ENCODE assay signal across 23 cellular contexts in the genomic region with DNA sequence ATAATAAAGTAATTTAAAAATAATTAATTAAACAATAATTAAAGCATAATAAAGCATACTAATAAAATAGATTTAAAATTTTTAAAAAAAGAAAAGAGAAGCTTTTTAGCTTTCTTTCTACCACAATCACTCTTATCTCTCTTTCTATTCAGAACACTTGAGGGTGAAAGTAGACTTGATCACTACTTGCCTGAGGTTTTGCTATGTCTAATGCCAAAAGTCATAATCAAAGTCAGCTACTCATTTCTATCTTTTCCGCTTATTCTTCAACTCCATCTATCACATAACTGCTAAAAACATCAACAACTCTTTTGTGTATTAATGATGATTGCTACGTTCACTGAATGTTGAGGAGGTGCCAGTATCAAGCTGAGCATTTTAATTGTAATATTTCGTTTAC.
"Had no signal": no experiment of that assay in that cellular context is flagged by ENCODE, and none has a peak within 500 bp of the region (broad histone marks: within the 10 kb centered on the region; RNA-seq: fewer than 3 reads in every experiment).

No MANE protein-coding gene starts in this region.

- H3K27ac Mint-ChIP-seq: nephron progenitor cell had no signal

- H3K4me3 ChIP-seq: adrenal gland, breast epithelium, left lung, tibial nerve, vagina had no signal

- ATAC-seq: left lung; stimulated activated naive CD8-positive, alpha-beta T cell treated with anti-CD3 and anti-CD28 coated beads, Interleukin-15, Interleukin-2, amounts not matched to agents 100 U/mL and 50 U/mL, for 24 hours had no signal

- H3K9me3 ChIP-seq: adrenal gland, breast epithelium, left lung, tibial nerve, vagina had no signal

- DNase-seq: activated CD4-positive, alpha-beta T cell treated with anti-CD3 and anti-CD28 coated beads for 1 hour; activated CD4-positive, alpha-beta T cell treated with anti-CD3 and anti-CD28 coated beads, Interleukin-2, amount 50 U/mL, for 48 hours; activated effector memory CD4-positive, alpha-beta T cell treated with anti-CD3 and anti-CD28 coated beads, Interleukin-2, amount 50 U/mL, for 16 hours; activated naive CD4-positive, alpha-beta T cell treated with anti-CD3 and anti-CD28 coated beads, Interleukin-2, amount 50 U/mL, for 16 hours; activated T-cell treated with anti-CD3 and anti-CD28 coated beads, Interleukin-2, amount 50 U/mL, for 1 hour; adrenal gland; effector CD8-positive, alpha-beta T cell; left lung; mammary epithelial cell; nephron progenitor cell; nucleus accumbens; retina; stimulated activated CD4-positive, alpha-beta T cell treated with anti-CD3 and anti-CD28 coated beads, Interleukin-12 subunit alpha, Interleukin-12 subunit beta, amount 100 ng/mL, for 4 hours; stimulated activated CD4-positive, alpha-beta T cell treated with anti-CD3 and anti-CD28 coated beads, Interleukin-1b, Interleukin-23, amount 100 ng/mL, for 48 hours; stimulated activated CD8-positive, alpha-beta memory T cell treated with anti-CD3 and anti-CD28 coated beads, Interleukin-4, amount 100 ng/mL, for 48 hours; stimulated activated naive CD8-positive, alpha-beta T cell treated with anti-CD3 and anti-CD28 coated beads, Interleukin-15, Interleukin-2, amounts not matched to agents 100 U/mL and 50 U/mL, for 24 hours; substantia nigra; T1000 had no signal

- H3K4me1 ChIP-seq: breast epithelium had no signal

- FAIRE-seq: astrocyte, frontal cortex had no signal

- H3K9me3 Mint-ChIP-seq: nephron progenitor cell had no signal

- H3K27ac ChIP-seq: adrenal gland, left lung, tibial nerve had no signal
